1 cellular context compared by ENCODE assay signal in genomic region chr12:75489613-75490210, GRCh38.
A peak's percentile ranks its signal among the peaks of the same experiment; 100 is the strongest.
TF ChIP-seq lines count a peak whose summit lies in the region.

No MANE protein-coding gene starts in this region.

TF ChIP-seq in SK-N-SH, 30 proteins besides CTCF, POLR2A, EP300 and RAD21:
- TF ChIP-seq RCOR1 (IDR thresholded peaks at IDR 0.05; ENCODE audit: low read length) (no peak), RXRA (IDR thresholded peaks at IDR 0.05; ENCODE audit: borderline replicate concordance, low read depth) (peak; percentile 66; the same call in 1 of the 2 replicates), MEF2A (IDR thresholded peaks at IDR 0.05; ENCODE audit: borderline replicate concordance, low read depth) (peak; percentile 81; the same call in 1 of the 2 replicates), USF1 (IDR thresholded peaks at IDR 0.05; ENCODE audit: borderline replicate concordance, low read depth) (no peak), NFIC (IDR thresholded peaks at IDR 0.05; ENCODE audit: borderline replicate concordance) (peak; percentile 69), JUND (IDR thresholded peaks at IDR 0.05) (peak; percentile 75), PBX3 (IDR thresholded peaks at IDR 0.05) (peak; percentile 51; the same call in 1 of the 2 replicates), FOXM1 (IDR thresholded peaks at IDR 0.05; ENCODE audit: low read depth) (0 out of 2 replicates have a peak, but pooled peaks have one; percentile 49), TEAD4 (IDR thresholded peaks at IDR 0.05; ENCODE audit: borderline replicate concordance, insufficient read depth) (peak; percentile 59; the same call in 1 of the 2 replicates), ZBTB33 (IDR thresholded peaks at IDR 0.05; ENCODE audit: borderline replicate concordance, low read depth) (no peak), TCF12 (IDR thresholded peaks at IDR 0.05) (peak; percentile 71), FOSL2 (IDR thresholded peaks at IDR 0.05; ENCODE audit: borderline replicate concordance, low read depth) (peak; percentile 80), GATA2 (CRISPR knock-in tag; IDR thresholded peaks at IDR 0.05) (no peak), MAX (IDR thresholded peaks at IDR 0.05; ENCODE audit: low read depth) (peak; percentile 65; the same call in 1 of the 2 replicates), RFX5 (IDR thresholded peaks at IDR 0.05; ENCODE audit: low read length) (no peak), IRF3 (IDR thresholded peaks at IDR 0.05; ENCODE audit: low read depth, low read length) (no peak), ELF1 (IDR thresholded peaks at IDR 0.05) (peak; percentile 48), GABPA (IDR thresholded peaks at IDR 0.05; ENCODE audit: low read depth) (0 out of 2 replicates have a peak, but pooled peaks have one; percentile 37), CHD2 (IDR thresholded peaks at IDR 0.05; ENCODE audit: low read length, partially characterized antibody) (no peak)
